Comparison of ENCODE assay signal across 8 cellular contexts in genomic region chrX:21373637-21374162, GRCh38. TPM values are rescaled to one million over a fixed set of nuclear protein-coding genes. Genes with fewer than 3 reads are reported as not detected.
DNase-seq lines count a peak whose midpoint lies in the region; ATAC-seq, FAIRE-seq and TF ChIP-seq lines count a peak whose summit lies in the region.

No MANE protein-coding gene starts in this region.

- TF ChIP-seq POLR2A in GM12892 (IDR thresholded peaks at IDR 0.05; ENCODE audit: low read depth, low read length), result no peak

- DNase-seq in NCI-H2171 treated with DMSO at 0.1 percent for 48 hours (lab: John Stamatoyannopoulos, UW) (peak; percentile 49), NCI-H2171 (lab: John Stamatoyannopoulos, UW) (no peak), astrocyte of the spinal cord (ENCODE audit: low read depth, low spot score) (no peak), left kidney (ENCODE audit: low read depth, low spot score) (peak; percentile 52), GM12892 (ENCODE audit: insufficient read length) (no peak)

- H3K4me1 Mint-ChIP-seq in stimulated activated memory B cell treated with anti-CD40 and anti-IgM and Interleukin-4, amounts not matched to agents 10 μg/mL and 1 μg/mL and 100 μg/mL, for 72 hours, result peaks cover 26% of the 10 kb centered on the region

- H3K27me3 Mint-ChIP-seq in stimulated activated memory B cell treated with anti-CD40 and anti-IgM and Interleukin-4, amounts not matched to agents 10 μg/mL and 1 μg/mL and 100 μg/mL, for 72 hours, result no peaks in the 10 kb centered on the region

- no peaks in the 10 kb centered on the region for H3K36me3 Mint-ChIP-seq in stimulated activated memory B cell treated with anti-CD40 and anti-IgM and Interleukin-4, amounts not matched to agents 10 μg/mL and 1 μg/mL and 100 μg/mL, for 72 hours

- H4K20me1 ChIP-seq in OCI-LY1 (ENCODE audit: insufficient read depth, low read length), result no peaks in the 10 kb centered on the region

- in situ Hi-C loops in astrocyte of the spinal cord (cut with HindIII; ENCODE audit: low sequenced_read_pairs), result no loop called here

- H3K27ac ChIP-seq in OCI-LY1 (ENCODE audit: low read depth, low read length, poor library complexity, severe bottlenecking), result peak overlapping the region; percentile 10

- no peaks in the 10 kb centered on the region for H3K9me2 ChIP-seq in OCI-LY1 (ENCODE audit: low read depth, low read length)

- H2AFZ ChIP-seq in OCI-LY1 (ENCODE audit: low read length), result no peak overlapping the region

- H3K27ac Mint-ChIP-seq in stimulated activated memory B cell treated with anti-CD40 and anti-IgM and Interleukin-4, amounts not matched to agents 10 μg/mL and 1 μg/mL and 100 μg/mL, for 72 hours, result peak overlapping the region; percentile 91

- no peaks in the 10 kb centered on the region for H3K27me3 ChIP-seq in OCI-LY1 (ENCODE audit: insufficient read depth, low read length)

- no peaks in the 10 kb centered on the region for H3F3A ChIP-seq in OCI-LY1 (ENCODE audit: insufficient read depth, low read length)

- peak overlapping the region; percentile 75 for H3K4me2 ChIP-seq in OCI-LY1 (ENCODE audit: low read length)

- TF ChIP-seq CTCF in OCI-LY1 (IDR thresholded peaks at IDR 0.05; ENCODE audit: low read length) (no peak), astrocyte of the spinal cord (IDR thresholded peaks at IDR 0.05; ENCODE audit: low read depth, low read length) (no peak)

- peak; percentile 18 for ATAC-seq in HG02763 (IDR thresholded peaks at IDR 0.05; ENCODE audit: unreplicated experiment)
- ATAC-seq in stimulated activated memory B cell treated with anti-CD40 and anti-IgM and Interleukin-4, amounts not matched to agents 10 μg/mL and 1 μg/mL and 100 μg/mL, for 72 hours, result peak; percentile 68

- H3K9me3 ChIP-seq in OCI-LY1 (ENCODE audit: low read length), result no peaks in the 10 kb centered on the region

- 0 out of 2 replicates have a peak, but pooled peaks cover 4% of the 10 kb centered on the region for H3K79me2 ChIP-seq in OCI-LY1 (ENCODE audit: insufficient read depth, low read length)

- H3K36me3 ChIP-seq in OCI-LY1 (ENCODE audit: insufficient read depth, low read length), result no peaks in the 10 kb centered on the region

- H3K9ac ChIP-seq in OCI-LY1 (ENCODE audit: low read length), result peak overlapping the region; percentile 79

- peak overlapping the region; percentile 84 for H3K4me3 ChIP-seq in OCI-LY1 (ENCODE audit: low read depth, low read length, poor library complexity, severe bottlenecking)
- peak overlapping the region; percentile 49 for H3K4me3 ChIP-seq in astrocyte of the spinal cord (ENCODE audit: low read depth, low read length)

- H3K4me3 Mint-ChIP-seq in stimulated activated memory B cell treated with anti-CD40 and anti-IgM and Interleukin-4, amounts not matched to agents 10 μg/mL and 1 μg/mL and 100 μg/mL, for 72 hours, result peak overlapping the region; percentile 79

- peaks cover 23% of the 10 kb centered on the region for H3K4me1 ChIP-seq in OCI-LY1 (ENCODE audit: insufficient read depth, low read length, severe bottlenecking)

- no peaks in the 10 kb centered on the region for H3K9me3 Mint-ChIP-seq in stimulated activated memory B cell treated with anti-CD40 and anti-IgM and Interleukin-4, amounts not matched to agents 10 μg/mL and 1 μg/mL and 100 μg/mL, for 72 hours

- no peak for FAIRE-seq in GM12892 (lab: Jason Lieb, UNC)

RNA-seq across cellular contexts. Expression of gene CNKSR2, which starts 0.5 kb away (rescaled TPM):
- not detected for polyA plus RNA-seq in GM12892 (2012; ENCODE audit: missing spikeins)

Comparison
In these comparisons a context has a peak if more than half of its experiments do, and no peak if none do; other contexts are left out.
1. DNase-seq: peak in NCI-H2171 treated with DMSO at 0.1 percent for 48 hours (single experiment) and left kidney (single experiment); none in NCI-H2171 (single experiment), astrocyte of the spinal cord (single experiment) and GM12892 (single experiment).